In genomic region chr1:170513138-170513537, GRCh38 we compare ENCODE assay signal across 15 cellular contexts. TPM values are rescaled to one million over a fixed set of nuclear protein-coding genes. Genes with fewer than 3 reads are reported as not detected.
DNase-seq lines count a peak whose midpoint lies in the region; ATAC-seq and TF ChIP-seq lines count a peak whose summit lies in the region.
"Had no signal": no experiment of that assay in that cellular context is flagged by ENCODE, and none has a peak within 500 bp of the region (broad histone marks: within the 10 kb centered on the region; RNA-seq: fewer than 3 reads in every experiment).

No MANE protein-coding gene starts in this region.

- no peak overlapping the region for H4K5ac ChIP-seq in H9 (ENCODE audit: insufficient read length, low read depth, low read length)

- H3K27ac ChIP-seq in H9 (ENCODE audit: insufficient read length, low read depth, low read length) = no peak overlapping the region
- H3K27ac ChIP-seq: GM23248 had no signal

- no peak overlapping the region for H2BK12ac ChIP-seq in H9 (ENCODE audit: insufficient read length, low read depth, low read length)

- no peak overlapping the region for H2BK5ac ChIP-seq in H9 (ENCODE audit: insufficient read length, low read length)

- H3K18ac ChIP-seq in H9 (ENCODE audit: insufficient read length, low read depth, low read length) = no peak overlapping the region

- no peak overlapping the region for H3K4me3 ChIP-seq in mucosa of descending colon
- H3K4me3 ChIP-seq: GM23248 had no signal

- H3K79me1 ChIP-seq in H9 (ENCODE audit: insufficient read depth, low read depth, low read length, poor library complexity, severe bottlenecking) = no peaks in the 10 kb centered on the region

- no peak overlapping the region for H3K4me2 ChIP-seq in H9 (ENCODE audit: insufficient read depth, insufficient read length, low read length)

- H3K4me1 ChIP-seq in H9 (ENCODE audit: insufficient read depth, low read length) (no peaks in the 10 kb centered on the region), mucosa of descending colon (ENCODE audit: low read depth) (no peaks in the 10 kb centered on the region)

- no peak overlapping the region for H3K9ac ChIP-seq in H9 (ENCODE audit: extremely low read depth, insufficient read length, low read length)
- H3K9ac ChIP-seq: GM23248 had no signal

- no peak overlapping the region for H2AK5ac ChIP-seq in H9 (ENCODE audit: insufficient read length, low read length)

- H3K23ac ChIP-seq in H9 (ENCODE audit: insufficient read length, low read depth, low read length) = no peak overlapping the region

- H2BK15ac ChIP-seq in H9 (ENCODE audit: low read depth, low read length) = no peak overlapping the region

- peak; percentile 13 for ATAC-seq in mucosa of descending colon

- DNase-seq in H9 = peak; percentile 67
- DNase-seq in Kasumi-1 (lab: John Stamatoyannopoulos, UW) = peak; percentile 37 to 47
- DNase-seq in UCSD-AML1 (lab: John Stamatoyannopoulos, UW; ENCODE audit: unreplicated experiment) = peak; percentile 27
- no peak for DNase-seq in mucosa of descending colon
- DNase-seq in AML-193 (lab: John Stamatoyannopoulos, UW) = no peak
- no peak for DNase-seq in GM19238 (ENCODE audit: insufficient read length, low spot score)
- no peak for DNase-seq in NAMALWA (ENCODE audit: low spot score)
- DNase-seq: CD4-positive, alpha-beta T cell; GM23248; NCI-H1048; NCI-H146; NCI-H510A treated with DMSO at 0.1 percent for 48 hours had no signal

- H4K8ac ChIP-seq in H9 (replicated peaks; ENCODE audit: insufficient read length, low read depth, low read length) = no peak overlapping the region

- TF ChIP-seq CTCF in H9 (conservative IDR thresholded peaks at IDR 0.05) = peak; percentile 27; the same call in 1 of the 3 replicates
- no peak for TF ChIP-seq CTCF in mucosa of descending colon (IDR thresholded peaks at IDR 0.05)

- H2AFZ ChIP-seq in H9 (ENCODE audit: low read length) = no peak overlapping the region
- H2AFZ ChIP-seq: GM23248 had no signal

- H2BK20ac ChIP-seq in H9 (ENCODE audit: low read depth, low read length, poor library complexity, severe bottlenecking) = no peak overlapping the region

- no peak overlapping the region for H3K56ac ChIP-seq in H9 (ENCODE audit: insufficient read length, low read depth, low read length)

- intact Hi-C loops in mucosa of descending colon (cut with DNase I, micrococcal nuclease) = no loop called here

- H3K36me3 ChIP-seq in mucosa of descending colon (ENCODE audit: low read depth) = no peaks in the 10 kb centered on the region

- peaks cover 0 to 3% of the 10 kb centered on the region in 2 experiments; a peak in 1 of 5 replicates for H3K9me3 Mint-ChIP-seq in H9
- H3K9me3 Mint-ChIP-seq: CD4-positive, alpha-beta T cell; IgD-negative memory B cell; T-helper 1 cell treated with Interleukin-12 subunit alpha and Interleukin-12 subunit beta and Interleukin-4 antibody, amounts not matched to agents 30 μg/mL and 1 μg/mL, for 36 hours had no signal

- H4K20me1 ChIP-seq in H9 (ENCODE audit: control insufficient read depth, insufficient read depth, insufficient read length) = no peaks in the 10 kb centered on the region

- no peaks in the 10 kb centered on the region for H3K27me3 ChIP-seq in H9 (ENCODE audit: insufficient read depth, low read length)

- H3K27ac Mint-ChIP-seq in H9 = no peak overlapping the region; a peak in 1 of 7 replicates
- H3K27ac Mint-ChIP-seq: B cell; CD4-positive, alpha-beta T cell; IgD-negative memory B cell; T-helper 1 cell treated with Interleukin-12 subunit alpha and Interleukin-12 subunit beta and Interleukin-4 antibody, amounts not matched to agents 30 μg/mL and 1 μg/mL, for 36 hours had no signal

- H3T11ph ChIP-seq in H9 (ENCODE audit: low read length) = no peak overlapping the region

- H3K4ac ChIP-seq in H9 (ENCODE audit: low read depth, low read length) = no peak overlapping the region

- H3K36me3 Mint-ChIP-seq in H9 (ENCODE audit: insufficient read depth in 1 of 3, low read depth in 3 of 3) = no peaks in the 10 kb centered on the region
- H3K36me3 Mint-ChIP-seq: IgD-negative memory B cell had no signal

- no peak overlapping the region for H4K91ac ChIP-seq in H9 (ENCODE audit: insufficient read length, low read depth, low read length)

- peaks cover 0 to 2% of the 10 kb centered on the region in 2 experiments; a peak in 2 of 4 replicates for H3K4me1 Mint-ChIP-seq in H9
- H3K4me1 Mint-ChIP-seq: B cell, IgD-negative memory B cell had no signal

- no peaks in the 10 kb centered on the region for H3K79me2 ChIP-seq in H9 (ENCODE audit: insufficient read depth, low read length)

- H3K23me2 ChIP-seq in H9 (ENCODE audit: insufficient read length, low read depth, low read length, poor library complexity, severe bottlenecking) = no peaks in the 10 kb centered on the region

- no peaks in the 10 kb centered on the region for H3K27me3 Mint-ChIP-seq in H9 (ENCODE audit: low read depth)

- WGBS in H9 (ENCODE audit: extremely low coverage, insufficient read length, low lambda C conversion rate) = no CpG with 5 or more reads among the region's 1 CpG

- no peak overlapping the region for H2BK120ac ChIP-seq in H9 (ENCODE audit: low read depth, low read length, poor library complexity, severe bottlenecking)

- H3K9me3 ChIP-seq in H9 (ENCODE audit: control insufficient read depth, low read depth, low read length) = no peaks in the 10 kb centered on the region
- H3K9me3 ChIP-seq in mucosa of descending colon = no peaks in the 10 kb centered on the region

- no peak overlapping the region for H3K14ac ChIP-seq in H9 (ENCODE audit: insufficient read depth, low read length)

- H3K4me3 Mint-ChIP-seq in H9 = no peak overlapping the region
- H3K4me3 Mint-ChIP-seq: B cell; CD4-positive, alpha-beta T cell; IgD-negative memory B cell; T-helper 1 cell treated with Interleukin-12 subunit alpha and Interleukin-12 subunit beta and Interleukin-4 antibody, amounts not matched to agents 30 μg/mL and 1 μg/mL, for 36 hours had no signal

RNA-seq across cellular contexts. Expression of gene GORAB, which starts 18.8 kb away (rescaled TPM):
- total RNA-seq in H9 (2021) (16.1 and 17.8 TPM in 2 replicates), mucosa of descending colon (10 to 100 TPM; 18.0 to 26.9 (median 20.7) TPM)

Comparison
In these comparisons a context has a peak if more than half of its experiments do, and no peak if none do; other contexts are left out.
1. DNase-seq: peak in H9 (single experiment), Kasumi-1 (2 of 2) and UCSD-AML1 (single experiment); none in mucosa of descending colon (0 of 3), AML-193 (0 of 2), GM19238 (single experiment) and NAMALWA (single experiment).